1 cellular context compared by ENCODE assay signal in genomic region chr17:64006361-64007088, GRCh38.
A peak's percentile ranks its signal among the peaks of the same experiment; 100 is the strongest.
TF ChIP-seq lines count a peak whose summit lies in the region.

No MANE protein-coding gene starts in this region.

TF ChIP-seq in HepG2, 621 proteins besides CTCF, POLR2A, EP300 and RAD21 (continued from another document and continues in another):
- TF ChIP-seq, protein P1, sequence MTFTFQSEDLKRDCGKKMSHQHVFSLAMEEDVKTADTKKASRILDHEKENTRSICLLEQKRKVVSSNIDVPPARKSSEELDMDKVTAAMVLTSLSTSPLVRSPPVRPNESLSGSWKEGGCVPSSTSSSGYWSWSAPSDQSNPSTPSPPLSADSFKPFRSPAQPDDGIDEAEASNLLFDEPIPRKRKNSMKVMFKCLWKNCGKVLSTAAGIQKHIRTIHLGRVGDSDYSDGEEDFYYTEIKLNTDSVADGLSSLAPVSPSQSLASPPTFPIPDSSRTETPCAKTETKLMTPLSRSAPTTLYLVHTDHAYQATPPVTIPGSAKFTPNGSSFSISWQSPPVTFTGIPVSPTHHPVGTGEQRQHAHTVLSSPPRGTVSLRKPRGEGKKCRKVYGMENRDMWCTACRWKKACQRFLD (CRISPR knock-in tag; IDR thresholded peaks at IDR 0.05; ENCODE audit: borderline replicate concordance) = no peak
- TF ChIP-seq BRF2 (CRISPR knock-in tag; IDR thresholded peaks at IDR 0.05) (no peak), SKIL (CRISPR knock-in tag; IDR thresholded peaks at IDR 0.05; ENCODE audit: borderline replicate concordance) (no peak), MEIS1 (CRISPR knock-in tag; IDR thresholded peaks at IDR 0.05; ENCODE audit: borderline replicate concordance) (no peak), ARID3A (IDR thresholded peaks at IDR 0.05; ENCODE audit: low read depth, low read length) (no peak), ZNF775 (CRISPR knock-in tag; IDR thresholded peaks at IDR 0.05; ENCODE audit: borderline replicate concordance) (no peak), TFAP4 (IDR thresholded peaks at IDR 0.05; ENCODE audit: borderline replicate concordance, low read depth) (no peak), ZNF839 (CRISPR knock-in tag; IDR thresholded peaks at IDR 0.05; ENCODE audit: borderline replicate concordance) (peak; percentile 90; the same call in 1 of the 2 replicates), MTF1 (CRISPR knock-in tag; IDR thresholded peaks at IDR 0.05) (peak; percentile 64; the same call in 1 of the 2 replicates), ZNF841 (CRISPR knock-in tag; IDR thresholded peaks at IDR 0.05; ENCODE audit: borderline replicate concordance) (no peak), ARNT (IDR thresholded peaks at IDR 0.05) (no peak), KLF13 (CRISPR knock-in tag; IDR thresholded peaks at IDR 0.05) (no peak), ZNF142 (CRISPR knock-in tag; IDR thresholded peaks at IDR 0.05) (no peak), ZGPAT (CRISPR knock-in tag; IDR thresholded peaks at IDR 0.05) (0 out of 2 replicates have a peak, but pooled peaks have one; percentile 20), SMYD3 (CRISPR knock-in tag; IDR thresholded peaks at IDR 0.05) (no peak), EZH2 (conservative IDR thresholded peaks at IDR 0.05; ENCODE audit: low read depth, low read length) (no peak), ZNF484 (CRISPR knock-in tag; IDR thresholded peaks at IDR 0.05; ENCODE audit: borderline replicate concordance, low read depth) (no peak), PAX8 (CRISPR knock-in tag; IDR thresholded peaks at IDR 0.05; ENCODE audit: borderline replicate concordance) (no peak)
- TF ChIP-seq, protein P2, sequence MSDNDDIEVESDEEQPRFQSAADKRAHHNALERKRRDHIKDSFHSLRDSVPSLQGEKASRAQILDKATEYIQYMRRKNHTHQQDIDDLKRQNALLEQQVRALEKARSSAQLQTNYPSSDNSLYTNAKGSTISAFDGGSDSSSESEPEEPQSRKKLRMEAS (IDR thresholded peaks at IDR 0.05) = peak; percentile 85
- TF ChIP-seq, protein P3, sequence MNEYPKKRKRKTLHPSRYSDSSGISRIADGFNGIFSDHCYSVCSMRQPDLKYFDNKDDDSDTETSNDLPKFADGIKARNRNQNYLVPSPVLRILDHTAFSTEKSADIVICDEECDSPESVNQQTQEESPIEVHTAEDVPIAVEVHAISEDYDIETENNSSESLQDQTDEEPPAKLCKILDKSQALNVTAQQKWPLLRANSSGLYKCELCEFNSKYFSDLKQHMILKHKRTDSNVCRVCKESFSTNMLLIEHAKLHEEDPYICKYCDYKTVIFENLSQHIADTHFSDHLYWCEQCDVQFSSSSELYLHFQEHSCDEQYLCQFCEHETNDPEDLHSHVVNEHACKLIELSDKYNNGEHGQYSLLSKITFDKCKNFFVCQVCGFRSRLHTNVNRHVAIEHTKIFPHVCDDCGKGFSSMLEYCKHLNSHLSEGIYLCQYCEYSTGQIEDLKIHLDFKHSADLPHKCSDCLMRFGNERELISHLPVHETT (CRISPR knock-in tag; conservative IDR thresholded peaks at IDR 0.05) = no peak; the same call in 1 of the 2 replicates
- TF ChIP-seq, protein P4, sequence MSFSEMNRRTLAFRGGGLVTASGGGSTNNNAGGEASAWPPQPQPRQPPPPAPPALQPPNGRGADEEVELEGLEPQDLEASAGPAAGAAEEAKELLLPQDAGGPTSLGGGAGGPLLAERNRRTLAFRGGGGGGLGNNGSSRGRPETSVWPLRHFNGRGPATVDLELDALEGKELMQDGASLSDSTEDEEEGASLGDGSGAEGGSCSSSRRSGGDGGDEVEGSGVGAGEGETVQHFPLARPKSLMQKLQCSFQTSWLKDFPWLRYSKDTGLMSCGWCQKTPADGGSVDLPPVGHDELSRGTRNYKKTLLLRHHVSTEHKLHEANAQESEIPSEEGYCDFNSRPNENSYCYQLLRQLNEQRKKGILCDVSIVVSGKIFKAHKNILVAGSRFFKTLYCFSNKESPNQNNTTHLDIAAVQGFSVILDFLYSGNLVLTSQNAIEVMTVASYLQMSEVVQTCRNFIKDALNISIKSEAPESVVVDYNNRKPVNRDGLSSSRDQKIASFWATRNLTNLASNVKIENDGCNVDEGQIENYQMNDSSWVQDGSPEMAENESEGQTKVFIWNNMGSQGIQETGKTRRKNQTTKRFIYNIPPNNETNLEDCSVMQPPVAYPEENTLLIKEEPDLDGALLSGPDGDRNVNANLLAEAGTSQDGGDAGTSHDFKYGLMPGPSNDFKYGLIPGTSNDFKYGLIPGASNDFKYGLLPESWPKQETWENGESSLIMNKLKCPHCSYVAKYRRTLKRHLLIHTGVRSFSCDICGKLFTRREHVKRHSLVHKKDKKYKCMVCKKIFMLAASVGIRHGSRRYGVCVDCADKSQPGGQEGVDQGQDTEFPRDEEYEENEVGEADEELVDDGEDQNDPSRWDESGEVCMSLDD (CRISPR knock-in tag; IDR thresholded peaks at IDR 0.05; ENCODE audit: borderline replicate concordance) = no peak
- TF ChIP-seq, protein P5, sequence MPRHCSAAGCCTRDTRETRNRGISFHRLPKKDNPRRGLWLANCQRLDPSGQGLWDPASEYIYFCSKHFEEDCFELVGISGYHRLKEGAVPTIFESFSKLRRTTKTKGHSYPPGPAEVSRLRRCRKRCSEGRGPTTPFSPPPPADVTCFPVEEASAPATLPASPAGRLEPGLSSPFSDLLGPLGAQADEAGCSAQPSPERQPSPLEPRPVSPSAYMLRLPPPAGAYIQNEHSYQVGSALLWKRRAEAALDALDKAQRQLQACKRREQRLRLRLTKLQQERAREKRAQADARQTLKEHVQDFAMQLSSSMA (CRISPR knock-in tag; IDR thresholded peaks at IDR 0.05) = 0 out of 2 replicates have a peak, but pooled peaks have one; percentile 30
- TF ChIP-seq, protein P6, sequence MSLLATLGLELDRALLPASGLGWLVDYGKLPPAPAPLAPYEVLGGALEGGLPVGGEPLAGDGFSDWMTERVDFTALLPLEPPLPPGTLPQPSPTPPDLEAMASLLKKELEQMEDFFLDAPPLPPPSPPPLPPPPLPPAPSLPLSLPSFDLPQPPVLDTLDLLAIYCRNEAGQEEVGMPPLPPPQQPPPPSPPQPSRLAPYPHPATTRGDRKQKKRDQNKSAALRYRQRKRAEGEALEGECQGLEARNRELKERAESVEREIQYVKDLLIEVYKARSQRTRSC (CRISPR knock-in tag; IDR thresholded peaks at IDR 0.05; ENCODE audit: low read depth) = no peak
- TF ChIP-seq, protein P7, sequence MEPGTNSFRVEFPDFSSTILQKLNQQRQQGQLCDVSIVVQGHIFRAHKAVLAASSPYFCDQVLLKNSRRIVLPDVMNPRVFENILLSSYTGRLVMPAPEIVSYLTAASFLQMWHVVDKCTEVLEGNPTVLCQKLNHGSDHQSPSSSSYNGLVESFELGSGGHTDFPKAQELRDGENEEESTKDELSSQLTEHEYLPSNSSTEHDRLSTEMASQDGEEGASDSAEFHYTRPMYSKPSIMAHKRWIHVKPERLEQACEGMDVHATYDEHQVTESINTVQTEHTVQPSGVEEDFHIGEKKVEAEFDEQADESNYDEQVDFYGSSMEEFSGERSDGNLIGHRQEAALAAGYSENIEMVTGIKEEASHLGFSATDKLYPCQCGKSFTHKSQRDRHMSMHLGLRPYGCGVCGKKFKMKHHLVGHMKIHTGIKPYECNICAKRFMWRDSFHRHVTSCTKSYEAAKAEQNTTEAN (CRISPR knock-in tag; conservative IDR thresholded peaks at IDR 0.05) = 0 out of 2 replicates have a peak, but pooled peaks have one; percentile 31
